1 cellular context compared by ENCODE assay signal in the genomic region with DNA sequence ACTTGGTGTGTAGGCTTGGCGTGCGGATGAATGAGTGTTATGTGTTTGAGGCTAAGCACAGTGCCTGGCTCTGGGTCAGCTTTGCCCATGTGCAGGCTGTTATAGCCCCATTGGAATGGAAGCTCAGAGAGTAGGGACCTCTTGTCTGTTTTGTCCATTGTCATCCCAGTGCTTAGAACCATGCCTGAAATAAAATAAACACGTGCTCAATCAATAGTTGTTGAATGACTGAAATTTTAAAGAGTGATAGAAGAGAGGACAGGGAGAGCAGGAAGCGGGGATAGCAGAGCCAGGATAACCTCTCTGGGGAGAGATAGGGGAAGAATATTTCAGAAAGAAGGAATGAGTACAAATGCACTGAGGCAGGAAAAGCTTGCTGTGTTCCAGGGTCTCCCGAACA.
TF ChIP-seq lines count a peak whose summit lies in the region.

No MANE protein-coding gene starts in this region.

TF ChIP-seq in GM23338, 12 proteins besides CTCF, POLR2A, EP300 and RAD21 (continued from another document):
- TF ChIP-seq, protein P1, sequence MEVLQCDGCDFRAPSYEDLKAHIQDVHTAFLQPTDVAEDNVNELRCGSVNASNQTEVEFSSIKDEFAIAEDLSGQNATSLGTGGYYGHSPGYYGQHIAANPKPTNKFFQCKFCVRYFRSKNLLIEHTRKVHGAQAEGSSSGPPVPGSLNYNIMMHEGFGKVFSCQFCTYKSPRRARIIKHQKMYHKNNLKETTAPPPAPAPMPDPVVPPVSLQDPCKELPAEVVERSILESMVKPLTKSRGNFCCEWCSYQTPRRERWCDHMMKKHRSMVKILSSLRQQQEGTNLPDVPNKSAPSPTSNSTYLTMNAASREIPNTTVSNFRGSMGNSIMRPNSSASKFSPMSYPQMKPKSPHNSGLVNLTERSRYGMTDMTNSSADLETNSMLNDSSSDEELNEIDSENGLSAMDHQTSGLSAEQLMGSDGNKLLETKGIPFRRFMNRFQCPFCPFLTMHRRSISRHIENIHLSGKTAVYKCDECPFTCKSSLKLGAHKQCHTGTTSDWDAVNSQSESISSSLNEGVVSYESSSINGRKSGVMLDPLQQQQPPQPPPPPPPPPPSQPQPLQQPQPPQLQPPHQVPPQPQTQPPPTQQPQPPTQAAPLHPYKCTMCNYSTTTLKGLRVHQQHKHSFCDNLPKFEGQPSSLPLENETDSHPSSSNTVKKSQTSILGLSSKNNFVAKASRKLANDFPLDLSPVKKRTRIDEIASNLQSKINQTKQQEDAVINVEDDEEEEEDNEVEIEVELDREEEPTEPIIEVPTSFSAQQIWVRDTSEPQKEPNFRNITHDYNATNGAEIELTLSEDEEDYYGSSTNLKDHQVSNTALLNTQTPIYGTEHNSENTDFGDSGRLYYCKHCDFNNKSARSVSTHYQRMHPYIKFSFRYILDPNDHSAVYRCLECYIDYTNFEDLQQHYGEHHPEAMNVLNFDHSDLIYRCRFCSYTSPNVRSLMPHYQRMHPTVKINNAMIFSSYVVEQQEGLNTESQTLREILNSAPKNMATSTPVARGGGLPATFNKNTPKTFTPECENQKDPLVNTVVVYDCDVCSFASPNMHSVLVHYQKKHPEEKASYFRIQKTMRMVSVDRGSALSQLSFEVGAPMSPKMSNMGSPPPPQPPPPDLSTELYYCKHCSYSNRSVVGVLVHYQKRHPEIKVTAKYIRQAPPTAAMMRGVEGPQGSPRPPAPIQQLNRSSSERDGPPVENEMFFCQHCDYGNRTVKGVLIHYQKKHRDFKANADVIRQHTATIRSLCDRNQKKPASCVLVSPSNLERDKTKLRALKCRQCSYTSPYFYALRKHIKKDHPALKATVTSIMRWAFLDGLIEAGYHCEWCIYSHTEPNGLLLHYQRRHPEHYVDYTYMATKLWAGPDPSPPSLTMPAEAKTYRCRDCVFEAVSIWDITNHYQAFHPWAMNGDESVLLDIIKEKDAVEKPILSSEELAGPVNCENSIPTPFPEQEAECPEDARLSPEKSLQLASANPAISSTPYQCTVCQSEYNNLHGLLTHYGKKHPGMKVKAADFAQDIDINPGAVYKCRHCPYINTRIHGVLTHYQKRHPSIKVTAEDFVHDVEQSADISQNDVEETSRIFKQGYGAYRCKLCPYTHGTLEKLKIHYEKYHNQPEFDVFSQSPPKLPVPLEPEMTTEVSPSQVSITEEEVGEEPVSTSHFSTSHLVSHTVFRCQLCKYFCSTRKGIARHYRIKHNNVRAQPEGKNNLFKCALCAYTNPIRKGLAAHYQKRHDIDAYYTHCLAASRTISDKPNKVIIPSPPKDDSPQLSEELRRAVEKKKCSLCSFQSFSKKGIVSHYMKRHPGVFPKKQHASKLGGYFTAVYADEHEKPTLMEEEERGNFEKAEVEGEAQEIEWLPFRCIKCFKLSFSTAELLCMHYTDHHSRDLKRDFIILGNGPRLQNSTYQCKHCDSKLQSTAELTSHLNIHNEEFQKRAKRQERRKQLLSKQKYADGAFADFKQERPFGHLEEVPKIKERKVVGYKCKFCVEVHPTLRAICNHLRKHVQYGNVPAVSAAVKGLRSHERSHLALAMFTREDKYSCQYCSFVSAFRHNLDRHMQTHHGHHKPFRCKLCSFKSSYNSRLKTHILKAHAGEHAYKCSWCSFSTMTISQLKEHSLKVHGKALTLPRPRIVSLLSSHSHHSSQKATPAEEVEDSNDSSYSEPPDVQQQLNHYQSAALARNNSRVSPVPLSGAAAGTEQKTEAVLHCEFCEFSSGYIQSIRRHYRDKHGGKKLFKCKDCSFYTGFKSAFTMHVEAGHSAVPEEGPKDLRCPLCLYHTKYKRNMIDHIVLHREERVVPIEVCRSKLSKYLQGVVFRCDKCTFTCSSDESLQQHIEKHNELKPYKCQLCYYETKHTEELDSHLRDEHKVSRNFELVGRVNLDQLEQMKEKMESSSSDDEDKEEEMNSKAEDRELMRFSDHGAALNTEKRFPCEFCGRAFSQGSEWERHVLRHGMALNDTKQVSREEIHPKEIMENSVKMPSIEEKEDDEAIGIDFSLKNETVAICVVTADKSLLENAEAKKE (CRISPR knock-in tag; IDR thresholded peaks at IDR 0.05): no peak
- TF ChIP-seq NANOG (IDR thresholded peaks at IDR 0.05; ENCODE audit: borderline replicate concordance) (no peak), ZNF331 (CRISPR knock-in tag; IDR thresholded peaks at IDR 0.05; ENCODE audit: low read depth) (no peak)
